1 cellular context compared by ENCODE assay signal in genomic region chr1:169484683-169485426, GRCh38.
A peak's percentile ranks its signal among the peaks of the same experiment; 100 is the strongest.
TF ChIP-seq lines count a peak whose summit lies in the region.

No MANE protein-coding gene starts in this region.

TF ChIP-seq in liver, 16 proteins besides CTCF, POLR2A, EP300 and RAD21 (continued from another document):
- TF ChIP-seq REST (IDR thresholded peaks at IDR 0.05) (peak; percentile 63), RXRA (IDR thresholded peaks at IDR 0.05) (peak; percentile 31 to 40), TAF1 (conservative IDR thresholded peaks at IDR 0.05) (no peak), NR2F2 (IDR thresholded peaks at IDR 0.05) (no peak), FOXA2 (IDR thresholded peaks at IDR 0.05) (peak; percentile 21), JUND (IDR thresholded peaks at IDR 0.05) (no peak), ZBTB33 (IDR thresholded peaks at IDR 0.05) (no peak), EGR1 (IDR thresholded peaks at IDR 0.05; ENCODE audit: low read depth in 2 of 2) (no peak), YY1 (IDR thresholded peaks at IDR 0.05) (no peak), MAX (IDR thresholded peaks at IDR 0.05) (peak; percentile 36)
TF ChIP-seq in liver: peak in this region for 6.
